ENCODE assay signal across 19 cellular contexts in genomic region chr5:2735996-2736395, GRCh38. TPM values are rescaled to one million over a fixed set of nuclear protein-coding genes. Genes with fewer than 3 reads are reported as not detected.
DNase-seq lines count a peak whose midpoint lies in the region; TF ChIP-seq lines count a peak whose summit lies in the region.
"Had no signal": no experiment of that assay in that cellular context is flagged by ENCODE, and none has a peak within 500 bp of the region (broad histone marks: within the 10 kb centered on the region; RNA-seq: fewer than 3 reads in every experiment).

No MANE protein-coding gene starts in this region.

- H3K79me1 ChIP-seq in trophoblast cell (ENCODE audit: low read length) = no peaks in the 10 kb centered on the region

- TF ChIP-seq CTCF in coronary artery (IDR thresholded peaks at IDR 0.05) = no peak
- TF ChIP-seq CTCF in endodermal cell (conservative IDR thresholded peaks at IDR 0.05) = no peak

- H3K27me3 Mint-ChIP-seq in endodermal cell (ENCODE audit: insufficient read depth) = peaks cover 94% of the 10 kb centered on the region

- no peaks in the 10 kb centered on the region for H3K9me3 Mint-ChIP-seq in endodermal cell

- no peak overlapping the region for H3K27ac ChIP-seq in coronary artery
- no peak overlapping the region for H3K27ac ChIP-seq in endodermal cell (ENCODE audit: low read depth, low read length)
- no peak overlapping the region for H3K27ac ChIP-seq in trophoblast cell (ENCODE audit: low read depth, low read length)

- H3K14ac ChIP-seq in trophoblast cell (ENCODE audit: low read length) = no peak overlapping the region

- no peak overlapping the region for H3K18ac ChIP-seq in trophoblast cell (ENCODE audit: low read length)

- H3K36me3 Mint-ChIP-seq in endodermal cell (ENCODE audit: low read depth) = no peaks in the 10 kb centered on the region
- H3K36me3 Mint-ChIP-seq: CD4-positive, alpha-beta memory T cell had no signal

- H3K4ac ChIP-seq in trophoblast cell (ENCODE audit: low read depth, low read length) = no peak overlapping the region

- H3K27ac Mint-ChIP-seq in endodermal cell = no peak overlapping the region
- H3K27ac Mint-ChIP-seq: CD4-positive, alpha-beta memory T cell; GM23338; HFFc6 had no signal

- no peak overlapping the region for H2AFZ ChIP-seq in trophoblast cell (ENCODE audit: insufficient read depth, low read length, poor library complexity)
- H2AFZ ChIP-seq: GM23338 had no signal

- H3K23ac ChIP-seq in trophoblast cell (ENCODE audit: low read length) = peak overlapping the region; percentile 4

- peaks cover 67% of the 10 kb centered on the region for H3K27me3 ChIP-seq in endodermal cell (ENCODE audit: control insufficient read depth, insufficient read depth, low read length, poor library complexity, severe bottlenecking)
- H3K27me3 ChIP-seq in trophoblast cell (ENCODE audit: insufficient read depth, low read length) = peaks cover 33% of the 10 kb centered on the region

- H3K79me2 ChIP-seq in trophoblast cell (ENCODE audit: control insufficient read depth, insufficient read depth, low read length, poor library complexity) = no peaks in the 10 kb centered on the region

- H3K9me3 ChIP-seq in endodermal cell (ENCODE audit: control insufficient read depth, low read length) = no peaks in the 10 kb centered on the region
- H3K9me3 ChIP-seq in trophoblast cell (ENCODE audit: insufficient read depth, low read depth, low read length) = peaks cover 4% of the 10 kb centered on the region
- H3K9me3 ChIP-seq: Caco-2, HAP-1 had no signal

- H4K8ac ChIP-seq in trophoblast cell (ENCODE audit: low read depth, low read length) = no peak overlapping the region

- H2BK5ac ChIP-seq in trophoblast cell (ENCODE audit: low read depth, low read length, poor library complexity) = no peak overlapping the region

- H3K9ac ChIP-seq in endodermal cell (ENCODE audit: extremely low read depth, low read length, poor library complexity, severe bottlenecking) (no peak overlapping the region), trophoblast cell (ENCODE audit: low read length) (no peak overlapping the region)

- H2BK120ac ChIP-seq in trophoblast cell (ENCODE audit: insufficient read depth, low read length, poor library complexity) = no peak overlapping the region

- H3K4me1 Mint-ChIP-seq in endodermal cell = no peaks in the 10 kb centered on the region
- H3K4me1 Mint-ChIP-seq: CD4-positive, alpha-beta memory T cell had no signal

- no peak overlapping the region for H2AK5ac ChIP-seq in trophoblast cell (ENCODE audit: low read length)

- no peak overlapping the region for H4K12ac ChIP-seq in trophoblast cell (ENCODE audit: low read depth, low read length)

- no peak overlapping the region for H4K91ac ChIP-seq in trophoblast cell (ENCODE audit: low read depth, low read length)

- DNase-seq in coronary artery (ENCODE audit: low spot score) (peak; percentile 17), endodermal cell (peak; percentile 16), trophoblast cell (no peak), COR-L47 (lab: John Stamatoyannopoulos, UW) (no peak), DMS79 (lab: John Stamatoyannopoulos, UW) (no peak), NCI-H82 (lab: John Stamatoyannopoulos, UW) (no peak)
- DNase-seq: C1 segment of cervical spinal cord; Caco-2; CD4-positive, alpha-beta memory T cell; DMS153; EL; GDM1; HFFc6 had no signal

- no peak overlapping the region for H3K4me3 Mint-ChIP-seq in endodermal cell
- H3K4me3 Mint-ChIP-seq: CD4-positive, alpha-beta memory T cell; GM23338; HFFc6 had no signal

- H3K4me2 ChIP-seq in trophoblast cell (ENCODE audit: low read length) = no peak overlapping the region
- H3K4me2 ChIP-seq: GM23338 had no signal

- H3K4me3 ChIP-seq in coronary artery = no peak overlapping the region
- no peak overlapping the region for H3K4me3 ChIP-seq in endodermal cell (ENCODE audit: low read length)
- no peak overlapping the region for H3K4me3 ChIP-seq in trophoblast cell (ENCODE audit: low read depth, low read length)
- H3K4me3 ChIP-seq: GM12878, GM23338, HAP-1 had no signal

- 93% methylated on average over 3 of the region's 3 CpGs; no CpG with 5 or more reads in 1 of the 2 experiments for WGBS in endodermal cell (ENCODE audit: insufficient coverage in 1 of 2, insufficient read length in 1 of 2), 2 experiments
- no CpG with 5 or more reads among the region's 3 CpGs for WGBS in trophoblast cell (ENCODE audit: extremely low coverage, insufficient coverage, insufficient read length)

- H3K4me1 ChIP-seq in endodermal cell (ENCODE audit: control insufficient read depth, insufficient read depth, low read length) = no peaks in the 10 kb centered on the region
- peaks cover 3 to 14% of the 10 kb centered on the region in 2 experiments for H3K4me1 ChIP-seq in trophoblast cell (ENCODE audit: control insufficient read depth in 1 of 2, insufficient read depth in 2 of 2, low read length in 2 of 2)
- H3K4me1 ChIP-seq: Caco-2 had no signal

- no peak overlapping the region for H2BK12ac ChIP-seq in trophoblast cell (ENCODE audit: low read length)

- H3K36me3 ChIP-seq in endodermal cell (ENCODE audit: control insufficient read depth, insufficient read depth, low read length) (no peaks in the 10 kb centered on the region), trophoblast cell (ENCODE audit: control insufficient read depth in 1 of 2, insufficient read depth in 2 of 2, low read length in 2 of 2) (no peaks in the 10 kb centered on the region)
- H3K36me3 ChIP-seq: HAP-1 had no signal

RNA-seq across cellular contexts. Expression of gene IRX2, which starts 15.5 kb away (rescaled TPM):
- 1 to 10 TPM; 4.2 to 6.9 TPM for total RNA-seq in endodermal cell
- 67.3 TPM for polyA plus RNA-seq in endodermal cell (2013, experiment 1 of 2)
- polyA plus RNA-seq in endodermal cell (2013, experiment 2 of 2) = 57.3 TPM
- polyA plus RNA-seq in trophoblast cell (2013) = 10.2 and 10.7 TPM in 2 replicates
- total RNA-seq: A172; A673; CD4-positive, alpha-beta memory T cell; GM12878; H4 had no signal
- polyA plus RNA-seq: CD4-positive, alpha-beta memory T cell; GM12878 had no signal

Comparison
In these comparisons a context has a peak if more than half of its experiments do, and no peak if none do; other contexts are left out.
1. DNase-seq: peak in coronary artery (single experiment) and endodermal cell (single experiment); none in trophoblast cell (0 of 2), COR-L47 (single experiment), DMS79 (single experiment) and NCI-H82 (single experiment).